Comparison of ENCODE assay signal across 8 cellular contexts in genomic region chr9:66267684-66268083, GRCh38.
DNase-seq lines count a peak whose midpoint lies in the region; ATAC-seq, FAIRE-seq and TF ChIP-seq lines count a peak whose summit lies in the region.
"Not testable (repeated sequence)": the region's sequence is repeated elsewhere in the genome, so short reads cannot be mapped to it uniquely, and the experiment has no call there.

No MANE protein-coding gene starts in this region.

- POLR2A ChIA-PET in A549 (lab: Yijun Ruan, JAX), result not testable (repeated sequence)

- 51% methylated on average over 10 of the region's 22 CpGs for WGBS in A549 (ENCODE audit: missing lambda C conversion rate)

- H3K27ac Mint-ChIP-seq in T-helper 2 cell treated with Interferon-gamma antibody and Interleukin-4, amounts not matched to agents 5 μg/mL and 100 μg/mL, for 36 hours, result peak overlapping the region; percentile 31

- H3K4me2 ChIP-seq in A549, result peak overlapping the region; percentile 60; the same call in 2 of the 3 replicates

- H3K4me1 Mint-ChIP-seq in T-helper 2 cell treated with Interferon-gamma antibody and Interleukin-4, amounts not matched to agents 5 μg/mL and 100 μg/mL, for 36 hours (ENCODE audit: low read depth), result not testable (repeated sequence)

- ATAC-seq in A549 (peak; percentile 58 to 83), HG03521 (IDR thresholded peaks at IDR 0.05; ENCODE audit: unreplicated experiment) (peak; percentile 58)
- ATAC-seq in Right ventricle myocardium inferior, result not testable (repeated sequence)

- not testable (repeated sequence) for TF ChIP-seq RAD21 in A549 (conservative IDR thresholded peaks at IDR 0.05 in 1 of 2, IDR thresholded peaks at IDR 0.05 in 1 of 2)

- H3K4me3 Mint-ChIP-seq in T-helper 2 cell treated with Interferon-gamma antibody and Interleukin-4, amounts not matched to agents 5 μg/mL and 100 μg/mL, for 36 hours, result not testable (repeated sequence)

- H3K4me1 ChIP-seq in A549, result not testable (repeated sequence)

- CTCF ChIA-PET in A549 (lab: Yijun Ruan, JAX), result not testable (repeated sequence)

- H3K36me3 Mint-ChIP-seq in T-helper 2 cell treated with Interferon-gamma antibody and Interleukin-4, amounts not matched to agents 5 μg/mL and 100 μg/mL, for 36 hours (ENCODE audit: low read depth), result not testable (repeated sequence)

- TF ChIP-seq EP300 in A549 (IDR thresholded peaks at IDR 0.05), result not testable (repeated sequence)

- TF ChIP-seq POLR2A in A549 (IDR thresholded peaks at IDR 0.05; ENCODE audit: low read length), result not testable (repeated sequence)

- not testable (repeated sequence) for H3K9me3 ChIP-seq in A549

- DNase-seq in A549 (ENCODE audit: low read depth in 1 of 2, low spot score in 1 of 2), result peak in 1 of 2 experiments; percentile 20
- peak; percentile 46 for DNase-seq in T-helper 2 cell treated with Interferon-gamma antibody and Interleukin-4, amounts not matched to agents 5 μg/mL and 100 μg/mL, for 36 hours (ENCODE audit: low spot score)
- DNase-seq in activated T-cell treated with anti-CD3 and anti-CD28 coated beads for 4 hours, result peak; percentile 14
- peak; percentile 2 for DNase-seq in amniotic epithelial cell (ENCODE audit: low read depth)
- DNase-seq in Right ventricle myocardium inferior (ENCODE audit: missing footprints), result peak; percentile 61
- peak; percentile 10 for DNase-seq in mucosa of gallbladder (ENCODE audit: low spot score)
- DNase-seq in stimulated activated CD4-positive, alpha-beta T cell treated with anti-CD3 and anti-CD28 coated beads, Interleukin-4, amount 100 ng/mL, for 1 hour, result peak; percentile 22

- not testable (repeated sequence) for TF ChIP-seq CTCF in A549 (IDR thresholded peaks at IDR 0.05)

- H3K4me3 ChIP-seq in A549, result peak overlapping the region; percentile 43

- FAIRE-seq in A549 (lab: Jason Lieb, UNC), result not testable (repeated sequence)

- H3K27me3 Mint-ChIP-seq in T-helper 2 cell treated with Interferon-gamma antibody and Interleukin-4, amounts not matched to agents 5 μg/mL and 100 μg/mL, for 36 hours (ENCODE audit: low read depth), result not testable (repeated sequence)

- not testable (repeated sequence) for H3K9me3 Mint-ChIP-seq in T-helper 2 cell treated with Interferon-gamma antibody and Interleukin-4, amounts not matched to agents 5 μg/mL and 100 μg/mL, for 36 hours

- intact Hi-C loops in Right ventricle myocardium inferior (cut with DNase I), result not testable (repeated sequence)

- H3K27ac ChIP-seq in A549, result peak overlapping the region; percentile 67 to 84

TF ChIP-seq in A549, 52 proteins besides CTCF, POLR2A, EP300 and RAD21:
- 0 out of 5 replicates have a peak, but pooled peaks of 1 of the 2 experiments have one; percentile 24 for TF ChIP-seq JUN (IDR thresholded peaks at IDR 0.05)
